Comparison of ENCODE assay signal across 1 cellular context in the genomic region with DNA sequence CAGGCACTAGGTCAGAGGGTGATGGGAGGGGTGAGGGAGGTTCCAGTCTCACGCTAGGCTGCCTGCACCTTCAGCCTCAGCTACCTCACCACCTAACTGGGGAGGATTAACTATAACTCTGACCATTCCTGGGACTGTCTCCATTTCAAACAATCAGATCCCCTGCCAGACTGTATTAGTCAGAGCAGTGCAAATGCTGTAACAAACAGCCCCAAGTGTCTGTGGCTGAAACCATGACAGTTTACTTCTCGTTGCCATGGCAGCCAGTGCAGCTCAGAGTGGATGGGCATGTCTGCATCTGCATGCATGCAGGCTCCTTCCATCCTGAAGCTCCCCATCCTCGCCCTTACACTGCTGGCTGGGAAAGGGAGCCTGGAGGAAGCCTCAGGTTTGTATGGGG.
TF ChIP-seq lines count a peak whose summit lies in the region.

No MANE protein-coding gene starts in this region.

TF ChIP-seq in WTC11, 78 proteins besides CTCF, POLR2A, EP300 and RAD21 (continued from another document):
- TF ChIP-seq, protein P1, sequence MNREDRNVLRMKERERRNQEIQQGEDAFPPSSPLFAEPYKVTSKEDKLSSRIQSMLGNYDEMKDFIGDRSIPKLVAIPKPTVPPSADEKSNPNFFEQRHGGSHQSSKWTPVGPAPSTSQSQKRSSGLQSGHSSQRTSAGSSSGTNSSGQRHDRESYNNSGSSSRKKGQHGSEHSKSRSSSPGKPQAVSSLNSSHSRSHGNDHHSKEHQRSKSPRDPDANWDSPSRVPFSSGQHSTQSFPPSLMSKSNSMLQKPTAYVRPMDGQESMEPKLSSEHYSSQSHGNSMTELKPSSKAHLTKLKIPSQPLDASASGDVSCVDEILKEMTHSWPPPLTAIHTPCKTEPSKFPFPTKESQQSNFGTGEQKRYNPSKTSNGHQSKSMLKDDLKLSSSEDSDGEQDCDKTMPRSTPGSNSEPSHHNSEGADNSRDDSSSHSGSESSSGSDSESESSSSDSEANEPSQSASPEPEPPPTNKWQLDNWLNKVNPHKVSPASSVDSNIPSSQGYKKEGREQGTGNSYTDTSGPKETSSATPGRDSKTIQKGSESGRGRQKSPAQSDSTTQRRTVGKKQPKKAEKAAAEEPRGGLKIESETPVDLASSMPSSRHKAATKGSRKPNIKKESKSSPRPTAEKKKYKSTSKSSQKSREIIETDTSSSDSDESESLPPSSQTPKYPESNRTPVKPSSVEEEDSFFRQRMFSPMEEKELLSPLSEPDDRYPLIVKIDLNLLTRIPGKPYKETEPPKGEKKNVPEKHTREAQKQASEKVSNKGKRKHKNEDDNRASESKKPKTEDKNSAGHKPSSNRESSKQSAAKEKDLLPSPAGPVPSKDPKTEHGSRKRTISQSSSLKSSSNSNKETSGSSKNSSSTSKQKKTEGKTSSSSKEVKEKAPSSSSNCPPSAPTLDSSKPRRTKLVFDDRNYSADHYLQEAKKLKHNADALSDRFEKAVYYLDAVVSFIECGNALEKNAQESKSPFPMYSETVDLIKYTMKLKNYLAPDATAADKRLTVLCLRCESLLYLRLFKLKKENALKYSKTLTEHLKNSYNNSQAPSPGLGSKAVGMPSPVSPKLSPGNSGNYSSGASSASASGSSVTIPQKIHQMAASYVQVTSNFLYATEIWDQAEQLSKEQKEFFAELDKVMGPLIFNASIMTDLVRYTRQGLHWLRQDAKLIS (CRISPR knock-in tag; IDR thresholded peaks at IDR 0.05; ENCODE audit: borderline replicate concordance): no peak
- TF ChIP-seq, protein P2, sequence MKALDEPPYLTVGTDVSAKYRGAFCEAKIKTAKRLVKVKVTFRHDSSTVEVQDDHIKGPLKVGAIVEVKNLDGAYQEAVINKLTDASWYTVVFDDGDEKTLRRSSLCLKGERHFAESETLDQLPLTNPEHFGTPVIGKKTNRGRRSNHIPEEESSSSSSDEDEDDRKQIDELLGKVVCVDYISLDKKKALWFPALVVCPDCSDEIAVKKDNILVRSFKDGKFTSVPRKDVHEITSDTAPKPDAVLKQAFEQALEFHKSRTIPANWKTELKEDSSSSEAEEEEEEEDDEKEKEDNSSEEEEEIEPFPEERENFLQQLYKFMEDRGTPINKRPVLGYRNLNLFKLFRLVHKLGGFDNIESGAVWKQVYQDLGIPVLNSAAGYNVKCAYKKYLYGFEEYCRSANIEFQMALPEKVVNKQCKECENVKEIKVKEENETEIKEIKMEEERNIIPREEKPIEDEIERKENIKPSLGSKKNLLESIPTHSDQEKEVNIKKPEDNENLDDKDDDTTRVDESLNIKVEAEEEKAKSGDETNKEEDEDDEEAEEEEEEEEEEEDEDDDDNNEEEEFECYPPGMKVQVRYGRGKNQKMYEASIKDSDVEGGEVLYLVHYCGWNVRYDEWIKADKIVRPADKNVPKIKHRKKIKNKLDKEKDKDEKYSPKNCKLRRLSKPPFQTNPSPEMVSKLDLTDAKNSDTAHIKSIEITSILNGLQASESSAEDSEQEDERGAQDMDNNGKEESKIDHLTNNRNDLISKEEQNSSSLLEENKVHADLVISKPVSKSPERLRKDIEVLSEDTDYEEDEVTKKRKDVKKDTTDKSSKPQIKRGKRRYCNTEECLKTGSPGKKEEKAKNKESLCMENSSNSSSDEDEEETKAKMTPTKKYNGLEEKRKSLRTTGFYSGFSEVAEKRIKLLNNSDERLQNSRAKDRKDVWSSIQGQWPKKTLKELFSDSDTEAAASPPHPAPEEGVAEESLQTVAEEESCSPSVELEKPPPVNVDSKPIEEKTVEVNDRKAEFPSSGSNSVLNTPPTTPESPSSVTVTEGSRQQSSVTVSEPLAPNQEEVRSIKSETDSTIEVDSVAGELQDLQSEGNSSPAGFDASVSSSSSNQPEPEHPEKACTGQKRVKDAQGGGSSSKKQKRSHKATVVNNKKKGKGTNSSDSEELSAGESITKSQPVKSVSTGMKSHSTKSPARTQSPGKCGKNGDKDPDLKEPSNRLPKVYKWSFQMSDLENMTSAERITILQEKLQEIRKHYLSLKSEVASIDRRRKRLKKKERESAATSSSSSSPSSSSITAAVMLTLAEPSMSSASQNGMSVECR (CRISPR knock-in tag; IDR thresholded peaks at IDR 0.05; ENCODE audit: borderline replicate concordance): no peak
- TF ChIP-seq ZNF317 (CRISPR knock-in tag; IDR thresholded peaks at IDR 0.05; ENCODE audit: borderline replicate concordance, low read depth) (no peak), OVOL2 (CRISPR knock-in tag; IDR thresholded peaks at IDR 0.05; ENCODE audit: borderline replicate concordance) (no peak), SMAD4 (CRISPR knock-in tag; IDR thresholded peaks at IDR 0.05) (no peak), ZNF219 (CRISPR knock-in tag; IDR thresholded peaks at IDR 0.05; ENCODE audit: borderline replicate concordance) (no peak), MYBL2 (CRISPR knock-in tag; IDR thresholded peaks at IDR 0.05) (no peak), FOXP4 (CRISPR knock-in tag; IDR thresholded peaks at IDR 0.05) (no peak), ETV6 (CRISPR knock-in tag; IDR thresholded peaks at IDR 0.05) (no peak), GRHL2 (CRISPR knock-in tag; IDR thresholded peaks at IDR 0.05; ENCODE audit: insufficient replicate concordance, severe bottlenecking) (no peak), NFATC4 (CRISPR knock-in tag; IDR thresholded peaks at IDR 0.05) (no peak), MXD4 (CRISPR knock-in tag; IDR thresholded peaks at IDR 0.05; ENCODE audit: borderline replicate concordance) (no peak)
- TF ChIP-seq, protein P3, sequence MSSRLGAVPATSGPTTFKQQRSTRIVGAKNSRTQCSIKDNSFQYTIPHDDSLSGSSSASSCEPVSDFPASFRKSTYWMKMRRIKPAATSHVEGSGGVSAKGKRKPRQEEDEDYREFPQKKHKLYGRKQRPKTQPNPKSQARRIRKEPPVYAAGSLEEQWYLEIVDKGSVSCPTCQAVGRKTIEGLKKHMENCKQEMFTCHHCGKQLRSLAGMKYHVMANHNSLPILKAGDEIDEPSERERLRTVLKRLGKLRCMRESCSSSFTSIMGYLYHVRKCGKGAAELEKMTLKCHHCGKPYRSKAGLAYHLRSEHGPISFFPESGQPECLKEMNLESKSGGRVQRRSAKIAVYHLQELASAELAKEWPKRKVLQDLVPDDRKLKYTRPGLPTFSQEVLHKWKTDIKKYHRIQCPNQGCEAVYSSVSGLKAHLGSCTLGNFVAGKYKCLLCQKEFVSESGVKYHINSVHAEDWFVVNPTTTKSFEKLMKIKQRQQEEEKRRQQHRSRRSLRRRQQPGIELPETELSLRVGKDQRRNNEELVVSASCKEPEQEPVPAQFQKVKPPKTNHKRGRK (CRISPR knock-in tag; IDR thresholded peaks at IDR 0.05; ENCODE audit: borderline replicate concordance): no peak
